Comparison of ENCODE assay signal across 8 cellular contexts in the genomic region with DNA sequence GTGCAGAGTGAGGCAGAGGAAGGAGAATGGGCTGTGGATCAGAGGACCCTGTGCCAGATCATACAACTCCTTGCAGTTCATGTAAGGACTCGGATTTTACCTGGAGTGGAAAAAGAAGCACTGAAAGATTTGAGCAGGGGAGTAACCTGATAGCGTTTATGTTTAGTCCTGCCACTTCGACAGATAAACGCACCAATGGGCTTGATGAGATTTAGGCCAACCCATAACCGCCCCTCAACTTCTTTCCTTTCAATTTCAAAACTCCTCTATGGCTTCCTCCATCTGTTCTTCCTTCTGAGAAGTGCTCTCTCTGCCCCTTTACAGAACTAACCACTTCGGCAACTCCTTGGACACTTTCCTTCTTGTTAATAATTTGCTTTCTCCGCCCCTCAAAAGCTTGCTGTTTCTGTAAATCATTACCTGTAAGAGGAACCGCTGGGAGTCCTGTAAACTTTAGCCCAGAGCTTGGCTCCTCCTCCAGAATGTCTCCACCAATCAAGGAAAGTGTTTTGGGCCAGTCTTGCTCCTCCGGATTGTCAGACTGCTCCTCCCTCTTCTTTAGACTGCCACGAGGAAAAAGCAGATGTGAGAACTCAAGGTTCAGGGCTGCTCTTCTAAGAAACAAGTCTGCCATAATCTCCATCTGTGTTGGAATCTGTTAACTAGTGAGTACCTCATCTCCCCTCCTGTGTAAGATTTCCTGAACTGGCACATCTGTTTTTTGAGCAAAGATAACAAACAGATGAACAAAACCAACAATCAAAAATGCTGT. TPM values are rescaled to one million over a fixed set of nuclear protein-coding genes. Genes with fewer than 3 reads are reported as not detected.
DNase-seq lines count a peak whose midpoint lies in the region; ATAC-seq and TF ChIP-seq lines count a peak whose summit lies in the region.

A gene with protein sequence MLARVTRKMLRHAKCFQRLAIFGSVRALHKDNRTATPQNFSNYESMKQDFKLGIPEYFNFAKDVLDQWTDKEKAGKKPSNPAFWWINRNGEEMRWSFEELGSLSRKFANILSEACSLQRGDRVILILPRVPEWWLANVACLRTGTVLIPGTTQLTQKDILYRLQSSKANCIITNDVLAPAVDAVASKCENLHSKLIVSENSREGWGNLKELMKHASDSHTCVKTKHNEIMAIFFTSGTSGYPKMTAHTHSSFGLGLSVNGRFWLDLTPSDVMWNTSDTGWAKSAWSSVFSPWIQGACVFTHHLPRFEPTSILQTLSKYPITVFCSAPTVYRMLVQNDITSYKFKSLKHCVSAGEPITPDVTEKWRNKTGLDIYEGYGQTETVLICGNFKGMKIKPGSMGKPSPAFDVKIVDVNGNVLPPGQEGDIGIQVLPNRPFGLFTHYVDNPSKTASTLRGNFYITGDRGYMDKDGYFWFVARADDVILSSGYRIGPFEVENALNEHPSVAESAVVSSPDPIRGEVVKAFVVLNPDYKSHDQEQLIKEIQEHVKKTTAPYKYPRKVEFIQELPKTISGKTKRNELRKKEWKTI (plus strand): TSS at position 554 of the 772 bp plus-strand sequence. CDS start 6,021 bp downstream, outside the sequence.

- intact Hi-C loops in left lung (cut with DNase I), result no loop called here

- in situ Hi-C loops in GM23248 (cut with MboI) (no loop called here), KBM-7 (cut with MboI; ENCODE audit: low pct_unique_long_range_greater_than_20kb, low sequenced_read_pairs) (no loop called here)

- peak within 1 kb of the TSS; percentile 67 for H3K9ac ChIP-seq in GM23248

- WGBS in GM23248 (ENCODE audit: low coverage in 1 of 2, low lambda C conversion rate in 2 of 2, missing lambda C conversion rate in 2 of 2), 2 experiments, result 23 to 25% methylated on average over 10 of the region's 10 CpGs

- TF ChIP-seq CTCF in coronary artery (IDR thresholded peaks at IDR 0.05), result no peak
- no peak for TF ChIP-seq CTCF in left lung (IDR thresholded peaks at IDR 0.05)

- H3K27ac ChIP-seq in GM23248 (no peak within 1 kb of the TSS), coronary artery (peak within 1 kb of the TSS; percentile 33 to 52), left lung (peak within 1 kb of the TSS; percentile 81 to 88)

- peak; percentile 98 to 99 for ATAC-seq in activated CD4-positive, CD25-positive, alpha-beta regulatory T cell treated with anti-CD3 and anti-CD28 coated beads, Interleukin-2, amount 50 U/mL, for 24 hours
- ATAC-seq in left lung, result peak; percentile 99

- H3K9me2 ChIP-seq in GM23248 (ENCODE audit: insufficient read depth), result no peaks in the 10 kb centered on the region

- no peaks in the 10 kb centered on the region for H3K27me3 ChIP-seq in GM23248 (replicated peaks; ENCODE audit: insufficient read depth)
- no peaks in the 10 kb centered on the region for H3K27me3 ChIP-seq in left lung

- no peaks in the 10 kb centered on the region for H3F3A ChIP-seq in GM23248 (ENCODE audit: insufficient read depth)

- peak within 1 kb of the TSS; percentile 98 for H2AFZ ChIP-seq in GM23248

- H3K79me2 ChIP-seq in GM23248 (ENCODE audit: insufficient read depth), result no peaks in the 10 kb centered on the region

- H3K4me2 ChIP-seq in GM23248 (ENCODE audit: unreplicated experiment), result peak within 1 kb of the TSS; percentile 80

- no peaks in the 10 kb centered on the region for H4K20me1 ChIP-seq in GM23248 (ENCODE audit: insufficient read depth)

- H3K4me3 ChIP-seq in GM23248 (peak within 1 kb of the TSS; percentile 85), coronary artery (peak within 1 kb of the TSS; percentile 49), left lung (peak within 1 kb of the TSS; percentile 24 to 41)

- DNase-seq in GM04503 (ENCODE audit: low read depth) (peak; percentile 42), GM23248 (peak; percentile 74), KBM-7 (peak; percentile 93), coronary artery (ENCODE audit: low spot score) (no peak), left lung (peak in 1 of 2 donors; percentile 81), NCI-H1694 treated with DMSO at 0.1 percent for 48 hours (lab: John Stamatoyannopoulos, UW) (no peak)
- DNase-seq in stimulated activated CD8-positive, alpha-beta memory T cell treated with anti-CD3 and anti-CD28 coated beads, Interleukin-12 subunit alpha, Interleukin-12 subunit beta, amount 100 ng/mL, for 4 hours (ENCODE audit: low read depth), result peak; percentile 24

- H3K9me3 ChIP-seq in GM23248 (ENCODE audit: low read depth) (no peaks in the 10 kb centered on the region), left lung (no peaks in the 10 kb centered on the region)

- H3K4me1 ChIP-seq in GM23248 (ENCODE audit: insufficient read depth) (no peaks in the 10 kb centered on the region), left lung (peaks cover 0 to 3% of the 10 kb centered on the region in 2 donors)

- H3K36me3 ChIP-seq in GM23248 (ENCODE audit: low read depth), result no peaks in the 10 kb centered on the region
- H3K36me3 ChIP-seq in left lung, result no peaks in the 10 kb centered on the region

RNA-seq across cellular contexts. Expression of the gene that starts here (rescaled TPM):
- 0.65 and 2.1 TPM in 2 replicates for total RNA-seq in GM23248 (2014; rRNA removed; shearing (Covaris generic))
- 0.60 and 1.7 TPM in 2 replicates for polyA plus RNA-seq in GM23248 (2016; fragmentation: Nextera tagmentation; extraction: Ambion mirVana)
- total RNA-seq in left lung, result 10 to 100 TPM; 15.7 to 16.6 TPM

Comparison
In these comparisons a context has a peak if more than half of its experiments do, and no peak if none do; other contexts are left out.
1. DNase-seq: peak in GM04503 (single experiment), GM23248 (single experiment), KBM-7 (single experiment) and stimulated activated CD8-positive, alpha-beta memory T cell treated with anti-CD3 and anti-CD28 coated beads, Interleukin-12 subunit alpha, Interleukin-12 subunit beta, amount 100 ng/mL, for 4 hours (single experiment); none in coronary artery (single experiment) and NCI-H1694 treated with DMSO at 0.1 percent for 48 hours (single experiment).
2. H3K4me3 ChIP-seq: peak in every context shown above with its lines; median percentile 85 in GM23248; 49 in coronary artery; 32 in left lung.